Comparison of ENCODE assay signal across 16 cellular contexts in genomic region chr17:39082482-39082881, GRCh38.
DNase-seq lines count a peak whose midpoint lies in the region; ATAC-seq and TF ChIP-seq lines count a peak whose summit lies in the region.
"Had no signal": no experiment of that assay in that cellular context is flagged by ENCODE, and none has a peak within 500 bp of the region (broad histone marks: within the 10 kb centered on the region; RNA-seq: fewer than 3 reads in every experiment).

No MANE protein-coding gene starts in this region.

- in situ Hi-C loops in GM13977 (cut with MboI; ENCODE audit: low pct_unique_long_range_greater_than_20kb, low sequenced_read_pairs, unreplicated experiment) = no loop called here

- DNase-seq in Daoy (ENCODE audit: low read depth) (peak; percentile 16), NCI-H69 (lab: John Stamatoyannopoulos, UW) (peak; percentile 96), fibroblast of peridontal ligament (ENCODE audit: extremely low read depth) (peak; percentile 87), sciatic nerve (ENCODE audit: low spot score) (no peak), progenitor cell of endocrine pancreas (ENCODE audit: low spot score, unreplicated experiment) (no peak), GM13977 (ENCODE audit: low spot score) (no peak), NCI-H510A (lab: John Stamatoyannopoulos, UW) (no peak)
- DNase-seq: activated T-cell treated with anti-CD3 and anti-CD28 coated beads, Interleukin-2, amount 50 U/mL, for 24 hours; C1 segment of cervical spinal cord; effector CD8-positive, alpha-beta T cell; H9; nucleus accumbens; stimulated activated CD4-positive, alpha-beta T cell treated with anti-CD3 and anti-CD28 coated beads, Interleukin-4, amount 100 ng/mL, for 1 hour; T-helper 1 cell had no signal

- H3K9me3 Mint-ChIP-seq in progenitor cell of endocrine pancreas (ENCODE audit: low read depth) = no peaks in the 10 kb centered on the region
- H3K9me3 Mint-ChIP-seq: activated T-cell treated with anti-CD3 and anti-CD28 coated beads, Interleukin-2, amount 50 U/mL, for 24 hours; H9; stimulated activated memory B cell treated with anti-CD40 and anti-IgM and Interleukin-4, amounts not matched to agents 10 μg/mL and 1 μg/mL and 100 μg/mL, for 72 hours had no signal

- peak; percentile 77 for ATAC-seq in sciatic nerve
- no peak for ATAC-seq in GM18873 (IDR thresholded peaks at IDR 0.05; ENCODE audit: low FRiP score, unreplicated experiment)
- ATAC-seq: stimulated activated memory B cell treated with anti-CD40 and anti-IgM and Interleukin-4, amounts not matched to agents 10 μg/mL and 1 μg/mL and 100 μg/mL, for 72 hours had no signal

- H3K4me3 Mint-ChIP-seq in progenitor cell of endocrine pancreas (ENCODE audit: low read depth) = no peak overlapping the region
- H3K4me3 Mint-ChIP-seq: activated T-cell treated with anti-CD3 and anti-CD28 coated beads, Interleukin-2, amount 50 U/mL, for 24 hours; H9; stimulated activated memory B cell treated with anti-CD40 and anti-IgM and Interleukin-4, amounts not matched to agents 10 μg/mL and 1 μg/mL and 100 μg/mL, for 72 hours had no signal

- H3K36me3 Mint-ChIP-seq in progenitor cell of endocrine pancreas (ENCODE audit: insufficient read depth) = no peaks in the 10 kb centered on the region
- H3K36me3 Mint-ChIP-seq: stimulated activated memory B cell treated with anti-CD40 and anti-IgM and Interleukin-4, amounts not matched to agents 10 μg/mL and 1 μg/mL and 100 μg/mL, for 72 hours had no signal

- no peaks in the 10 kb centered on the region for H3K4me1 Mint-ChIP-seq in progenitor cell of endocrine pancreas (ENCODE audit: low read depth)
- H3K4me1 Mint-ChIP-seq: stimulated activated memory B cell treated with anti-CD40 and anti-IgM and Interleukin-4, amounts not matched to agents 10 μg/mL and 1 μg/mL and 100 μg/mL, for 72 hours had no signal

- H3K27ac Mint-ChIP-seq in progenitor cell of endocrine pancreas = no peak overlapping the region
- H3K27ac Mint-ChIP-seq: activated T-cell treated with anti-CD3 and anti-CD28 coated beads, Interleukin-2, amount 50 U/mL, for 24 hours; stimulated activated memory B cell treated with anti-CD40 and anti-IgM and Interleukin-4, amounts not matched to agents 10 μg/mL and 1 μg/mL and 100 μg/mL, for 72 hours had no signal

- H3K27me3 Mint-ChIP-seq in progenitor cell of endocrine pancreas = peaks cover 6% of the 10 kb centered on the region
- H3K27me3 Mint-ChIP-seq: activated T-cell treated with anti-CD3 and anti-CD28 coated beads, Interleukin-2, amount 50 U/mL, for 24 hours; stimulated activated memory B cell treated with anti-CD40 and anti-IgM and Interleukin-4, amounts not matched to agents 10 μg/mL and 1 μg/mL and 100 μg/mL, for 72 hours had no signal

- TF ChIP-seq CTCF in progenitor cell of endocrine pancreas (IDR thresholded peaks at IDR 0.05; ENCODE audit: unreplicated experiment) (no peak), GM13977 (IDR thresholded peaks at IDR 0.05; ENCODE audit: extremely low read depth, insufficient read depth, missing control alignments) (no peak)

- intact Hi-C loops in sciatic nerve (cut with DNase I) = no loop called here

Comparison
In these comparisons a context has a peak if more than half of its experiments do, and no peak if none do; other contexts are left out.
1. DNase-seq: peak in Daoy (single experiment), NCI-H69 (single experiment) and fibroblast of peridontal ligament (single experiment); none in sciatic nerve (single experiment), progenitor cell of endocrine pancreas (single experiment), GM13977 (single experiment) and NCI-H510A (single experiment).